Comparison of ENCODE assay signal across 8 cellular contexts in genomic region chr15:37099321-37100108, GRCh38. TPM values are rescaled to one million over a fixed set of nuclear protein-coding genes. Genes with fewer than 3 reads are reported as not detected.
DNase-seq lines count a peak whose midpoint lies in the region; ATAC-seq and TF ChIP-seq lines count a peak whose summit lies in the region.

No MANE protein-coding gene starts in this region.

- peak overlapping the region; percentile 60 for H3K9ac ChIP-seq in mesendoderm (ENCODE audit: low read length)

- H3K79me1 ChIP-seq in mesendoderm (ENCODE audit: low read length), result no peaks in the 10 kb centered on the region

- H3K36me3 Mint-ChIP-seq in central memory CD8-positive, alpha-beta T cell (ENCODE audit: insufficient read depth), result peaks cover 15% of the 10 kb centered on the region

- no peak overlapping the region for H4K5ac ChIP-seq in mesendoderm (ENCODE audit: low read length)

- peaks cover 47% of the 10 kb centered on the region for H3K4me1 Mint-ChIP-seq in central memory CD8-positive, alpha-beta T cell

- WGBS in mesendoderm (ENCODE audit: extremely low coverage, insufficient coverage, low lambda C conversion rate), result 60% methylated on average over 1 of the region's 21 CpGs

- H3K4me1 ChIP-seq in mesendoderm (ENCODE audit: control insufficient read depth, low read depth, low read length) (peaks cover 3% of the 10 kb centered on the region), vagina (peaks cover 12% of the 10 kb centered on the region)

- H2AK5ac ChIP-seq in mesendoderm (ENCODE audit: low read length), result no peak overlapping the region

- peak overlapping the region; percentile 84 for H3K4me2 ChIP-seq in mesendoderm (ENCODE audit: low read length)

- in situ Hi-C loops in G401 (cut with HindIII; ENCODE audit: low sequenced_read_pairs), result no loop called here

- H3K27me3 ChIP-seq in mesendoderm (ENCODE audit: insufficient read depth, low read length, poor library complexity), result peaks cover 16% of the 10 kb centered on the region
- H3K27me3 ChIP-seq in vagina, result no peaks in the 10 kb centered on the region

- H2BK120ac ChIP-seq in mesendoderm (ENCODE audit: low read depth, low read length), result no peak overlapping the region

- H3K27ac Mint-ChIP-seq in central memory CD8-positive, alpha-beta T cell (ENCODE audit: low read depth), result peak overlapping the region; percentile 83

- H4K8ac ChIP-seq in mesendoderm (ENCODE audit: low read depth, low read length), result no peak overlapping the region

- H3K9me3 Mint-ChIP-seq in central memory CD8-positive, alpha-beta T cell, result peaks cover 7% of the 10 kb centered on the region

- no peak for TF ChIP-seq CTCF in 22Rv1 (IDR thresholded peaks at IDR 0.05)
- TF ChIP-seq CTCF in vagina (IDR thresholded peaks at IDR 0.05), result no peak

- no peaks in the 10 kb centered on the region for H3K79me2 ChIP-seq in mesendoderm (ENCODE audit: control insufficient read depth, insufficient read depth, low read length)

- no peak overlapping the region for H2BK15ac ChIP-seq in mesendoderm (replicated peaks; ENCODE audit: low read depth)

- no peak overlapping the region for H3K18ac ChIP-seq in mesendoderm (ENCODE audit: low read length)

- H3K4me3 ChIP-seq in mesendoderm (ENCODE audit: low read length) (peak overlapping the region; percentile 11), vagina (peak overlapping the region; percentile 74 to 80)

- H3K4ac ChIP-seq in mesendoderm (ENCODE audit: low read depth, low read length), result no peak overlapping the region

- no peak for TF ChIP-seq POLR2A in vagina (IDR thresholded peaks at IDR 0.05)

- H3K27ac ChIP-seq in 22Rv1 (peak overlapping the region; percentile 71), mesendoderm (ENCODE audit: low read depth, low read length) (no peak overlapping the region), vagina (peak overlapping the region; percentile 95)

- H3K23ac ChIP-seq in mesendoderm (ENCODE audit: low read length), result no peak overlapping the region

- ATAC-seq in central memory CD8-positive, alpha-beta T cell (replicated peaks; ENCODE audit: extremely low read depth, poor library complexity, severe bottlenecking), result peak; percentile 2

- H2BK5ac ChIP-seq in mesendoderm (ENCODE audit: low read length), result no peak overlapping the region

- intact Hi-C loops in vagina (cut with DNase I), result loop anchor here (5.0 kb wide), 2 partner anchors 77 to 212 kb away; no protein-coding TSS in a partner anchor

- H3K56ac ChIP-seq in mesendoderm (ENCODE audit: low read length), result peak overlapping the region; percentile 77

- DNase-seq in G401 (ENCODE audit: low spot score) (peak; percentile 49), NCI-H69 (lab: John Stamatoyannopoulos, UW) (peak; percentile 84), mesendoderm (peak; percentile 34), vagina (ENCODE audit: extremely low spot score in 2 of 2) (no peak), DMS153 (lab: John Stamatoyannopoulos, UW) (no peak), hypothalamus (lab: John Stamatoyannopoulos, UW) (no peak)
- no peak for DNase-seq in central memory CD8-positive, alpha-beta T cell (ENCODE audit: low spot score in 2 of 2)

- H3K36me3 ChIP-seq in mesendoderm (ENCODE audit: control insufficient read depth, insufficient read depth, low read length) (no peaks in the 10 kb centered on the region), vagina (no peaks in the 10 kb centered on the region)

- H3K4me3 Mint-ChIP-seq in central memory CD8-positive, alpha-beta T cell, result peak overlapping the region; percentile 84

- H3K27me3 Mint-ChIP-seq in central memory CD8-positive, alpha-beta T cell, result peaks cover 95% of the 10 kb centered on the region

- H3K9me3 ChIP-seq in vagina, result no peaks in the 10 kb centered on the region

RNA-seq across cellular contexts. Expression of gene MEIS2, which starts 0.8 kb away (rescaled TPM):
- total RNA-seq in G401 (2014; rRNA removed; shearing (Covaris generic)), result 80.4 and 103 TPM in 2 replicates
- 0.14 TPM for polyA plus RNA-seq in mesendoderm (2013, experiment 1 of 2)
- polyA plus RNA-seq in mesendoderm (2013, experiment 2 of 2), result 0.20 TPM
- 76.9 TPM for total RNA-seq in vagina

Comparison
In these comparisons a context has a peak if more than half of its experiments do, and no peak if none do; other contexts are left out.
1. DNase-seq: peak in G401 (single experiment), NCI-H69 (single experiment) and mesendoderm (single experiment); none in central memory CD8-positive, alpha-beta T cell (0 of 2), vagina (0 of 2), DMS153 (single experiment) and hypothalamus (0 of 51).